Comparison of ENCODE assay signal across 2 cellular contexts in genomic region chr22:19513823-19514222, GRCh38.
TF ChIP-seq lines count a peak whose summit lies in the region.

No MANE protein-coding gene starts in this region.

TF ChIP-seq in IMR-90, 13 proteins besides CTCF, POLR2A, EP300 and RAD21:
- no peak for TF ChIP-seq USF2 (IDR thresholded peaks at IDR 0.05; ENCODE audit: low read depth, low read length)
- no peak for TF ChIP-seq NFE2L2 (IDR thresholded peaks at IDR 0.05; ENCODE audit: low read depth, low read length)
- TF ChIP-seq MXI1 (IDR thresholded peaks at IDR 0.05; ENCODE audit: borderline replicate concordance, low read depth, low read length): no peak
- peak; percentile 62 for TF ChIP-seq RCOR1 (IDR thresholded peaks at IDR 0.05; ENCODE audit: insufficient replicate concordance, low read length)

TF ChIP-seq in GM12891, 5 proteins besides CTCF, POLR2A, EP300 and RAD21 (continued from another document):
- TF ChIP-seq TAF1 (IDR thresholded peaks at IDR 0.05; ENCODE audit: low read depth, low read length): no peak
- no peak for TF ChIP-seq SPI1 (IDR thresholded peaks at IDR 0.05; ENCODE audit: low read depth, low read length)
- no peak for TF ChIP-seq PAX5 (IDR thresholded peaks at IDR 0.05; ENCODE audit: insufficient read depth, low read length, severe bottlenecking)
- no peak for TF ChIP-seq POU2F2 (IDR thresholded peaks at IDR 0.05; ENCODE audit: low read depth, low read length)
TF ChIP-seq in GM12891: peak in this region for 0.
